Comparison of ENCODE assay signal across 8 cellular contexts in genomic region chr12:113334786-113335539, GRCh38. TPM values are rescaled to one million over a fixed set of nuclear protein-coding genes. Genes with fewer than 3 reads are reported as not detected.
DNase-seq lines count a peak whose midpoint lies in the region; ATAC-seq and TF ChIP-seq lines count a peak whose summit lies in the region.

Gene SLC8B1, minus strand, starts transcription at chr12:113335109. Its CDS starts 2,231 bp downstream, at chr12:113332878.

- WGBS in liver = under 1% methylated on average over 62 of the region's 62 CpGs

- TF ChIP-seq CTCF in AG10803 (conservative IDR thresholded peaks at IDR 0.05; ENCODE audit: low read length) = no peak
- no peak for TF ChIP-seq CTCF in liver (IDR thresholded peaks at IDR 0.05; ENCODE audit: low read depth, low read length, missing input control)

- H3K9ac ChIP-seq in liver (ENCODE audit: low read depth in 1 of 2, low read length in 2 of 2) = peak within 1 kb of the TSS; percentile 78 to 80

- H3K4me1 ChIP-seq in liver (ENCODE audit: control insufficient read depth in 4 of 4, insufficient read depth in 4 of 4, low read length in 3 of 4) = peaks cover 0 to 13% (median 8%) of the 10 kb centered on the region in 4 donors

- TF ChIP-seq RAD21 in liver (IDR thresholded peaks at IDR 0.05) = peak in 1 of 2 donors; percentile 28

- DNase-seq in AG10803 (ENCODE audit: low read depth) = peak; percentile 71
- peak; percentile 25 for DNase-seq in NCI-H526 treated with DMSO at 0.1 percent for 48 hours (lab: John Stamatoyannopoulos, UW)
- DNase-seq in activated CD4-positive, alpha-beta T cell treated with anti-CD3 and anti-CD28 coated beads, Interleukin-2, amount 50 U/mL, for 4 hours = peak; percentile 79 to 83
- DNase-seq in dermis blood vessel endothelial cell = peak; percentile 85
- DNase-seq in stimulated activated CD4-positive, alpha-beta T cell treated with anti-CD3 and anti-CD28 coated beads, Interleukin-2, amount 100 ng/mL, for 48 hours = peak; percentile 93 to 96

- peak within 1 kb of the TSS; percentile 77 for H3K4me3 ChIP-seq in AG10803 (ENCODE audit: low read length)
- peak within 1 kb of the TSS; percentile 53 to 91 (median 82) for H3K4me3 ChIP-seq in liver (ENCODE audit: low read depth in 1 of 3, low read length in 3 of 3)

- H3K27ac ChIP-seq in liver (ENCODE audit: low read depth in 1 of 2, low read length in 2 of 2) = peak within 1 kb of the TSS; percentile 46 to 56

- H3K9me3 ChIP-seq in liver (ENCODE audit: control insufficient read depth in 4 of 4, low read length in 3 of 4) = no peaks in the 10 kb centered on the region

- H3K27me3 ChIP-seq in liver (ENCODE audit: control insufficient read depth in 4 of 4, insufficient read depth in 4 of 4, low read length in 3 of 4) = no peaks in the 10 kb centered on the region

- H3K36me3 ChIP-seq in liver (ENCODE audit: control insufficient read depth in 4 of 4, insufficient read depth in 3 of 4, low read depth in 1 of 4, low read length in 3 of 4) = peaks cover 0 to 13% (median 5%) of the 10 kb centered on the region in 4 donors

- peak; percentile 89 for ATAC-seq in GM18907 (IDR thresholded peaks at IDR 0.05; ENCODE audit: unreplicated experiment)
- peak; percentile 94 for ATAC-seq in HG03139 (IDR thresholded peaks at IDR 0.05; ENCODE audit: unreplicated experiment)

TF ChIP-seq in liver, 16 proteins besides CTCF, POLR2A, EP300 and RAD21:
- TF ChIP-seq SP1 (IDR thresholded peaks at IDR 0.05) = peak; percentile 31
- no peak for TF ChIP-seq FOXA1 (IDR thresholded peaks at IDR 0.05)
- peak in 1 of 2 donors; percentile 43 for TF ChIP-seq HNF4A (conservative IDR thresholded peaks at IDR 0.05)
- peak; percentile 27 for TF ChIP-seq MAX (IDR thresholded peaks at IDR 0.05)
- TF ChIP-seq TAF1 (conservative IDR thresholded peaks at IDR 0.05) = peak; percentile 37
- TF ChIP-seq HNF4G (IDR thresholded peaks at IDR 0.05) = no peak
- TF ChIP-seq REST (IDR thresholded peaks at IDR 0.05) = peak; percentile 55
- peak; percentile 45 for TF ChIP-seq YY1 (IDR thresholded peaks at IDR 0.05)
TF ChIP-seq in liver: peak in this region for 6.

RNA-seq across cellular contexts. Expression of gene SLC8B1, which starts in this region (rescaled TPM):
- total RNA-seq in dermis blood vessel endothelial cell (21.7 and 25.2 TPM in 2 replicates), liver (10 to 100 TPM; 13.7 to 23.8 TPM)
- 10 to 100 TPM in 1 of 2 donors, 1 to 10 TPM in 1; 9.9 to 14.7 TPM for polyA plus RNA-seq in liver

Comparison
In these comparisons a context has a peak if more than half of its experiments do, and no peak if none do; other contexts are left out.
1. Peak in every context shown above with its lines: DNase-seq, ATAC-seq, H3K4me3 ChIP-seq and H3K27ac ChIP-seq.
2. DNase-seq: peak in every context shown above with its lines; median percentile 94 in stimulated activated CD4-positive, alpha-beta T cell treated with anti-CD3 and anti-CD28 coated beads, Interleukin-2, amount 100 ng/mL, for 48 hours; 85 in dermis blood vessel endothelial cell; 81 in activated CD4-positive, alpha-beta T cell treated with anti-CD3 and anti-CD28 coated beads, Interleukin-2, amount 50 U/mL, for 4 hours; 71 in AG10803; 25 in NCI-H526 treated with DMSO at 0.1 percent for 48 hours.